Comparison of ENCODE assay signal across 13 cellular contexts in genomic region chr3:73448761-73449290, GRCh38.
A peak's percentile ranks its signal among the peaks of the same experiment; 100 is the strongest.
DNase-seq lines count a peak whose midpoint lies in the region; ATAC-seq and TF ChIP-seq lines count a peak whose summit lies in the region.
"Had no signal": no experiment of that assay in that cellular context is flagged by ENCODE, and none has a peak within 500 bp of the region (broad histone marks: within the 10 kb centered on the region; RNA-seq: fewer than 3 reads in every experiment).

No MANE protein-coding gene starts in this region.

- no peaks in the 10 kb centered on the region for H3K36me3 Mint-ChIP-seq in stimulated activated naive B cell treated with anti-CD40 and anti-IgM and Interleukin-4, amounts not matched to agents 10 μg/mL and 1 μg/mL and 100 μg/mL, for 72 hours
- H3K36me3 Mint-ChIP-seq: activated naive CD4-positive, alpha-beta T cell treated with anti-CD3 and anti-CD28 coated beads, Interleukin-2, amount 50 U/mL, for 72 hours; T-cell had no signal

- H3K27ac Mint-ChIP-seq in stimulated activated naive B cell treated with anti-CD40 and anti-IgM and Interleukin-4, amounts not matched to agents 10 μg/mL and 1 μg/mL and 100 μg/mL, for 72 hours = no peak overlapping the region
- H3K27ac Mint-ChIP-seq: activated naive CD4-positive, alpha-beta T cell treated with anti-CD3 and anti-CD28 coated beads, Interleukin-2, amount 50 U/mL, for 72 hours; T-cell had no signal

- in situ Hi-C loops in brain microvascular endothelial cell (cut with HindIII; ENCODE audit: low pct_ligation_motif_present, low sequenced_read_pairs) = no loop called here

- no peak overlapping the region for H3K4me3 Mint-ChIP-seq in stimulated activated naive B cell treated with anti-CD40 and anti-IgM and Interleukin-4, amounts not matched to agents 10 μg/mL and 1 μg/mL and 100 μg/mL, for 72 hours
- H3K4me3 Mint-ChIP-seq: T-cell had no signal

- H3K9me3 Mint-ChIP-seq in stimulated activated naive B cell treated with anti-CD40 and anti-IgM and Interleukin-4, amounts not matched to agents 10 μg/mL and 1 μg/mL and 100 μg/mL, for 72 hours = no peaks in the 10 kb centered on the region
- H3K9me3 Mint-ChIP-seq: activated naive CD4-positive, alpha-beta T cell treated with anti-CD3 and anti-CD28 coated beads, Interleukin-2, amount 50 U/mL, for 72 hours; T-cell had no signal

- peaks cover 4 to 15% of the 10 kb centered on the region in 2 donors for H3K27me3 Mint-ChIP-seq in stimulated activated naive B cell treated with anti-CD40 and anti-IgM and Interleukin-4, amounts not matched to agents 10 μg/mL and 1 μg/mL and 100 μg/mL, for 72 hours

- peak; percentile 2 for DNase-seq in NCI-H748 (lab: John Stamatoyannopoulos, UW; ENCODE audit: unreplicated experiment)
- DNase-seq in NCI-H748 treated with DMSO at 0.1 percent for 48 hours (lab: John Stamatoyannopoulos, UW) = no peak
- peak; percentile 11 for DNase-seq in stimulated activated naive B cell treated with anti-CD40 and anti-IgM and Interleukin-4, amounts not matched to agents 10 μg/mL and 1 μg/mL and 100 μg/mL, for 72 hours
- no peak for DNase-seq in OCI-M2 (lab: John Stamatoyannopoulos, UW; ENCODE audit: unreplicated experiment)
- no peak for DNase-seq in NCI-H2171 (lab: John Stamatoyannopoulos, UW)
- DNase-seq in brain microvascular endothelial cell = no peak
- DNase-seq: 8988T, NCI-H1092, T-cell had no signal

- ATAC-seq in HG02759 (IDR thresholded peaks at IDR 0.05; ENCODE audit: unreplicated experiment) = peak; percentile 89
- ATAC-seq in stimulated activated naive B cell treated with anti-CD40 and anti-IgM and Interleukin-4, amounts not matched to agents 10 μg/mL and 1 μg/mL and 100 μg/mL, for 72 hours (replicated peaks) = peak; percentile 77 to 82
- ATAC-seq: T-cell had no signal

- H3K4me1 Mint-ChIP-seq in stimulated activated naive B cell treated with anti-CD40 and anti-IgM and Interleukin-4, amounts not matched to agents 10 μg/mL and 1 μg/mL and 100 μg/mL, for 72 hours = peaks cover 10 to 16% of the 10 kb centered on the region in 2 donors
- H3K4me1 Mint-ChIP-seq: T-cell had no signal

- H4K20me1 ChIP-seq in KMS-11 (ENCODE audit: insufficient read depth) = no peaks in the 10 kb centered on the region

- H3K4me1 ChIP-seq in KMS-11 (ENCODE audit: low read depth, poor library complexity, severe bottlenecking) = peaks cover 27% of the 10 kb centered on the region

- H3K36me3 ChIP-seq in KMS-11 (ENCODE audit: insufficient read depth) = no peaks in the 10 kb centered on the region
- H3K36me3 ChIP-seq in brain microvascular endothelial cell (replicated peaks) = no peaks in the 10 kb centered on the region

- peak overlapping the region; percentile 67 for H3K4me2 ChIP-seq in KMS-11

- H2AFZ ChIP-seq in KMS-11 (ENCODE audit: low read depth) = peak overlapping the region; percentile 58

- H3K27me3 ChIP-seq in KMS-11 (ENCODE audit: insufficient read depth, low read depth) (no peaks in the 10 kb centered on the region), brain microvascular endothelial cell (replicated peaks) (peaks cover 2% of the 10 kb centered on the region)

- H3K27ac ChIP-seq in KMS-11 (peak overlapping the region; percentile 92), brain microvascular endothelial cell (no peak overlapping the region)

- no peaks in the 10 kb centered on the region for H3K79me2 ChIP-seq in KMS-11 (ENCODE audit: insufficient read depth, low read depth)

- H3K4me3 ChIP-seq in KMS-11 (IDR thresholded peaks at IDR 0.05; ENCODE audit: insufficient read depth, low read depth, low read length) (peak overlapping the region; percentile 34), brain microvascular endothelial cell (ENCODE audit: low read depth, low read length) (no peak overlapping the region)
- H3K4me3 ChIP-seq: lung had no signal

- TF ChIP-seq CTCF in KMS-11 (conservative IDR thresholded peaks at IDR 0.05; ENCODE audit: low read depth, low read length) (no peak), brain microvascular endothelial cell (IDR thresholded peaks at IDR 0.05; ENCODE audit: low read depth, low read length, missing control alignments) (no peak)

- peak overlapping the region; percentile 61 for H3K9ac ChIP-seq in KMS-11

Comparison
In these comparisons a context has a peak if more than half of its experiments do, and no peak if none do; other contexts are left out.
1. DNase-seq: peak in NCI-H748 (single experiment) and stimulated activated naive B cell treated with anti-CD40 and anti-IgM and Interleukin-4, amounts not matched to agents 10 μg/mL and 1 μg/mL and 100 μg/mL, for 72 hours (single experiment); none in NCI-H748 treated with DMSO at 0.1 percent for 48 hours (single experiment), OCI-M2 (single experiment), NCI-H2171 (single experiment) and brain microvascular endothelial cell (single experiment).